Comparison of ENCODE assay signal across 9 cellular contexts in genomic region chr16:68490829-68491575, GRCh38. TPM values are rescaled to one million over a fixed set of nuclear protein-coding genes. Genes with fewer than 3 reads are reported as not detected.
DNase-seq lines count a peak whose midpoint lies in the region; ATAC-seq and TF ChIP-seq lines count a peak whose summit lies in the region.
"Had no signal": no experiment of that assay in that cellular context is flagged by ENCODE, and none has a peak within 500 bp of the region (broad histone marks: within the 10 kb centered on the region; RNA-seq: fewer than 3 reads in every experiment).

No MANE protein-coding gene starts in this region.

- no peaks in the 10 kb centered on the region for H3K9me3 ChIP-seq in Panc1 (ENCODE audit: control insufficient read depth, insufficient read depth, low read depth, low read length)
- H3K9me3 ChIP-seq: thoracic aorta had no signal

- CTCF ChIA-PET in Panc1 (lab: Charles Lee) = no interaction called here

- DNase-seq in ACHN (peak; percentile 78), Panc1 (ENCODE audit: low read depth, low spot score) (peak; percentile 52), iPS-NIHi7 (ENCODE audit: extremely low spot score) (peak; percentile 77)
- no peak for DNase-seq in activated CD4-positive, alpha-beta T cell treated with anti-CD3 and anti-CD28 coated beads for 1 hour

- in situ Hi-C loops in ACHN (cut with HindIII; ENCODE audit: low pct_ligation_motif_present, low pct_unique_long_range_greater_than_20kb, low sequenced_read_pairs) (no loop called here), Panc1 (cut with HindIII; ENCODE audit: low pct_unique_long_range_greater_than_20kb, low sequenced_read_pairs) (no loop called here)

- POLR2A ChIA-PET in Panc1 (lab: Charles Lee) = no interaction called here

- H3K4me1 ChIP-seq in Panc1 (ENCODE audit: control insufficient read depth, insufficient read depth, low read length) = peaks cover 3% of the 10 kb centered on the region; the same call in 1 of the 2 replicates

- no peak for TF ChIP-seq CTCF in Panc1 (IDR thresholded peaks at IDR 0.05)

- no peaks in the 10 kb centered on the region for H3K27me3 ChIP-seq in Panc1 (ENCODE audit: control insufficient read depth, insufficient read depth, low read length)

- intact Hi-C loops in Panc1 (cut with micrococcal nuclease; ENCODE audit: unreplicated experiment) = no loop called here

- H3K4me3 ChIP-seq in Panc1 (ENCODE audit: low read depth in 2 of 2, low read length in 2 of 2) = no peak overlapping the region
- H3K4me3 ChIP-seq: thoracic aorta had no signal

- H3K36me3 ChIP-seq in Panc1 (ENCODE audit: control insufficient read depth, insufficient read depth, low read length) = no peaks in the 10 kb centered on the region
- H3K36me3 ChIP-seq: thoracic aorta had no signal

- H3K27ac ChIP-seq in Panc1 (ENCODE audit: low read length) = no peak overlapping the region
- H3K27ac ChIP-seq: thoracic aorta had no signal

- no TSS peak for BruUV-seq in Panc1 (replicated peaks; lab: Mats Ljungman, UMichigan)

- peak; percentile 65 for ATAC-seq in GM21529 (IDR thresholded peaks at IDR 0.05; ENCODE audit: unreplicated experiment)
- peak; percentile 92 for ATAC-seq in Panc1
- ATAC-seq in GM18498 (IDR thresholded peaks at IDR 0.05; ENCODE audit: unreplicated experiment) = no peak
- no peak for ATAC-seq in HG02763 (IDR thresholded peaks at IDR 0.05; ENCODE audit: unreplicated experiment)
- no peak for ATAC-seq in HG02938 (IDR thresholded peaks at IDR 0.05; ENCODE audit: unreplicated experiment)

RNA-seq across cellular contexts. Expression of gene SMPD3, which starts 42.7 kb away (rescaled TPM):
- total RNA-seq in Panc1 (2021; ENCODE audit: unreplicated experiment) = 0.77 TPM
- polyA plus RNA-seq in Panc1 (2012; ENCODE audit: insufficient read length) = 0.63 TPM

RNA-seq across cellular contexts. Expression of gene ZFP90, which starts 48.1 kb away (rescaled TPM):
- 16.8 TPM for total RNA-seq in Panc1 (2021; ENCODE audit: unreplicated experiment)
- 15.8 TPM for polyA plus RNA-seq in Panc1 (2012; ENCODE audit: insufficient read length)

Comparison
In these comparisons a context has a peak if more than half of its experiments do, and no peak if none do; other contexts are left out.
1. ATAC-seq: peak in GM21529 (single experiment) and Panc1 (single experiment); none in GM18498 (single experiment), HG02763 (single experiment) and HG02938 (single experiment).